In genomic region chr12:69163681-69164362, GRCh38 we compare ENCODE assay signal across 24 cellular contexts.
DNase-seq lines count a peak whose midpoint lies in the region; ATAC-seq, FAIRE-seq and TF ChIP-seq lines count a peak whose summit lies in the region.
"Had no signal": no experiment of that assay in that cellular context is flagged by ENCODE, and none has a peak within 500 bp of the region (broad histone marks: within the 10 kb centered on the region; RNA-seq: fewer than 3 reads in every experiment).

No MANE protein-coding gene starts in this region.

- H2AFZ ChIP-seq in H1 (ENCODE audit: low read length): no peak overlapping the region
- H2AFZ ChIP-seq: GM23338 had no signal

- no peak overlapping the region for H3K18ac ChIP-seq in H1 (ENCODE audit: extremely low read depth, low read length)

- H3K4me2 ChIP-seq in H1 (ENCODE audit: insufficient read depth in 1 of 2, low read depth in 2 of 2, low read length in 2 of 2): no peak overlapping the region
- H3K4me2 ChIP-seq: BLaER1 treated with 17β-estradiol and CSF1 and Interleukin-3, amounts not matched to agents 10 nM and 100 nM; GM23338; KMS-11 had no signal

- H3K4me3 ChIP-seq in H1 (ENCODE audit: extremely low read depth in 1 of 4, insufficient read depth in 2 of 4, low read depth in 3 of 4, low read length in 4 of 4): no peak overlapping the region
- H3K4me3 ChIP-seq: BLaER1 treated with 17β-estradiol and CSF1 and Interleukin-3, amounts not matched to agents 10 nM and 100 nM; GM23338 had no signal

- 87% methylated on average over 4 of the region's 4 CpGs; no CpG with 5 or more reads in 1 of the 2 experiments for WGBS in H1 (ENCODE audit: extremely low coverage in 1 of 2, insufficient coverage in 1 of 2, insufficient read length in 1 of 2, insufficient replicate concordance in 2 of 2, low coverage in 1 of 2, low lambda C conversion rate in 2 of 2, missing lambda C conversion rate in 1 of 2), 2 experiments

- CTCF ChIA-PET in H1 (lab: Charles Lee; ENCODE audit: partially characterized antibody): interaction anchor here (0.7 to 1.2 kb wide), 2 partner anchors 9 to 15 kb away, joined by 3 read pairs; no protein-coding TSS in a partner anchor

- no peak for TF ChIP-seq CTCF in H1 (IDR thresholded peaks at IDR 0.05; ENCODE audit: control extremely low read depth in 1 of 3, insufficient read depth in 1 of 3, low read depth in 1 of 3, low read length in 3 of 3)

- H3K79me1 ChIP-seq in H1 (ENCODE audit: low read depth, low read length): no peaks in the 10 kb centered on the region

- no peak overlapping the region for H2BK20ac ChIP-seq in H1 (ENCODE audit: low read length)

- no peaks in the 10 kb centered on the region for H3K27me3 ChIP-seq in H1 (replicated peaks in 1 of 4; ENCODE audit: control insufficient read depth in 3 of 4, extremely low read depth in 1 of 4, insufficient read depth in 3 of 4, low read length in 3 of 4)
- H3K27me3 ChIP-seq: BLaER1 treated with 17β-estradiol and CSF1 and Interleukin-3, amounts not matched to agents 10 nM and 100 nM had no signal

- H3K4ac ChIP-seq in H1 (replicated peaks; ENCODE audit: insufficient read length, low read depth, low read length): no peak overlapping the region

- H2BK120ac ChIP-seq in H1 (replicated peaks; ENCODE audit: low read depth, low read length): no peak overlapping the region

- no peak overlapping the region for H3K23ac ChIP-seq in H1 (ENCODE audit: insufficient read length)

- H4K5ac ChIP-seq in H1 (ENCODE audit: insufficient read length, low read depth, low read length): no peak overlapping the region

- peaks cover 2 to 15% (median 10%) of the 10 kb centered on the region in 4 experiments; a peak in 6 of 7 replicates for H3K4me1 ChIP-seq in H1 (replicated peaks in 1 of 4; ENCODE audit: control insufficient read depth in 3 of 4, insufficient read depth in 4 of 4, low read length in 3 of 4)
- H3K4me1 ChIP-seq: Caco-2 had no signal

- H4K91ac ChIP-seq in H1 (replicated peaks; ENCODE audit: insufficient read length, low read length): peak overlapping the region; percentile 10

- ATAC-seq in stimulated activated naive CD8-positive, alpha-beta T cell treated with anti-CD3 and anti-CD28 coated beads, Interleukin-15, Interleukin-2, amounts not matched to agents 100 U/mL and 50 U/mL, for 24 hours: peak; percentile 57
- no peak for ATAC-seq in stimulated activated naive CD8-positive, alpha-beta T cell treated with anti-CD3 and anti-CD28 coated beads, Interleukin-15, amount 100 ng/mL, for 72 hours
- ATAC-seq in GM21447 (IDR thresholded peaks at IDR 0.05; ENCODE audit: unreplicated experiment): no peak
- ATAC-seq: GM23338, SK-N-SH treated with all-trans-retinoic acid at 6 μM for 48 hours had no signal

- H3K27ac ChIP-seq in H1 (ENCODE audit: low read depth, low read length): no peak overlapping the region
- H3K27ac ChIP-seq: BLaER1 treated with 17β-estradiol and CSF1 and Interleukin-3, amounts not matched to agents 10 nM and 100 nM; HL-60; KMS-11 had no signal

- TF ChIP-seq POLR2A in H1 (IDR thresholded peaks at IDR 0.05; ENCODE audit: control extremely low read depth in 1 of 2, low read depth in 2 of 2, low read length in 2 of 2): no peak

- no peaks in the 10 kb centered on the region for H3K79me2 ChIP-seq in H1 (ENCODE audit: control insufficient read depth in 1 of 2, insufficient read depth in 2 of 2, low read length in 2 of 2)

- no peak overlapping the region for H3K4me3 Mint-ChIP-seq in stimulated activated naive CD8-positive, alpha-beta T cell treated with anti-CD3 and anti-CD28 coated beads, Interleukin-15, amount 100 ng/mL, for 72 hours
- H3K4me3 Mint-ChIP-seq: CD4-positive, alpha-beta memory T cell; GM23338 had no signal

- no peak overlapping the region for H2AK5ac ChIP-seq in H1 (ENCODE audit: low read depth, low read length)

- H4K8ac ChIP-seq in H1 (ENCODE audit: extremely low read depth, insufficient read depth, low read length): no peak overlapping the region

- FAIRE-seq in H1 (lab: Jason Lieb, UNC): no peak

- no peaks in the 10 kb centered on the region for H3K9me3 ChIP-seq in H1 (ENCODE audit: insufficient read depth in 2 of 2, low read depth in 1 of 2, low read length in 1 of 2)
- H3K9me3 ChIP-seq: Caco-2 had no signal

- TF ChIP-seq RAD21 in H1 (IDR thresholded peaks at IDR 0.05 in 1 of 2, conservative IDR thresholded peaks at IDR 0.05 in 1 of 2; ENCODE audit: low read depth in 2 of 2, low read length in 2 of 2): no peak

- H3K9ac ChIP-seq in H1 (replicated peaks in 1 of 4; ENCODE audit: extremely low read depth in 1 of 4, low read depth in 3 of 4, low read length in 3 of 4): no peak overlapping the region
- H3K9ac ChIP-seq: BLaER1 treated with 17β-estradiol and CSF1 and Interleukin-3, amounts not matched to agents 10 nM and 100 nM; KMS-11 had no signal

- H4K20me1 ChIP-seq in H1 (replicated peaks in 1 of 2; ENCODE audit: control insufficient read depth in 1 of 2, insufficient read depth in 2 of 2, low read length in 2 of 2): no peaks in the 10 kb centered on the region
- H4K20me1 ChIP-seq: BLaER1 treated with 17β-estradiol and CSF1 and Interleukin-3, amounts not matched to agents 10 nM and 100 nM had no signal

- H3K56ac ChIP-seq in H1 (replicated peaks; ENCODE audit: insufficient read length, low read depth, low read length): no peak overlapping the region

- H3K9me3 Mint-ChIP-seq in stimulated activated naive CD8-positive, alpha-beta T cell treated with anti-CD3 and anti-CD28 coated beads, Interleukin-15, amount 100 ng/mL, for 72 hours: no peaks in the 10 kb centered on the region
- H3K9me3 Mint-ChIP-seq: GM23338 had no signal

- POLR2A ChIA-PET in H1 (lab: Charles Lee; ENCODE audit: partially characterized antibody): interaction anchor here (0.6 to 1.9 kb wide), 2 partner anchors 115 to 440 kb away, joined by 3 read pairs; no protein-coding TSS in a partner anchor

- no peaks in the 10 kb centered on the region for H3K27me3 Mint-ChIP-seq in stimulated activated naive CD8-positive, alpha-beta T cell treated with anti-CD3 and anti-CD28 coated beads, Interleukin-15, amount 100 ng/mL, for 72 hours
- H3K27me3 Mint-ChIP-seq: CD4-positive, alpha-beta memory T cell had no signal

- no peak overlapping the region for H2BK12ac ChIP-seq in H1 (ENCODE audit: low read depth, low read length)

- H3K27ac Mint-ChIP-seq in stimulated activated naive CD8-positive, alpha-beta T cell treated with anti-CD3 and anti-CD28 coated beads, Interleukin-15, amount 100 ng/mL, for 72 hours: peak overlapping the region in 1 of 2 donors; percentile 23
- H3K27ac Mint-ChIP-seq: GM23338 had no signal

- H2BK5ac ChIP-seq in H1 (ENCODE audit: low read depth, low read length): no peak overlapping the region

- no peaks in the 10 kb centered on the region for H3K36me3 ChIP-seq in H1 (ENCODE audit: control insufficient read depth in 2 of 4, insufficient read depth in 4 of 4, low read length in 3 of 4)
- H3K36me3 ChIP-seq: BLaER1 treated with 17β-estradiol and CSF1 and Interleukin-3, amounts not matched to agents 10 nM and 100 nM had no signal

- H2BK15ac ChIP-seq in H1 (ENCODE audit: low read length): no peak overlapping the region

- H3K4me1 Mint-ChIP-seq in stimulated activated naive CD8-positive, alpha-beta T cell treated with anti-CD3 and anti-CD28 coated beads, Interleukin-15, amount 100 ng/mL, for 72 hours: peaks cover 33% of the 10 kb centered on the region

- peak; percentile 17 for DNase-seq in SIG-M5 treated with dmso at 0.1 percent for 504 hours (lab: John Stamatoyannopoulos, UW; ENCODE audit: unreplicated experiment)
- DNase-seq in SIG-M5 (lab: John Stamatoyannopoulos, UW): no peak
- DNase-seq in stimulated activated naive CD8-positive, alpha-beta T cell treated with anti-CD3 and anti-CD28 coated beads, Interleukin-15, Interleukin-2, amounts not matched to agents 100 U/mL and 50 U/mL, for 24 hours: no peak
- no peak for DNase-seq in stimulated activated naive CD8-positive, alpha-beta T cell treated with anti-CD3 and anti-CD28 coated beads, Interleukin-15, amount 100 ng/mL, for 72 hours
- no peak for DNase-seq in H1 (ENCODE audit: low read depth in 1 of 2, low spot score in 2 of 2)
- no peak for DNase-seq in RKO (ENCODE audit: low spot score)
- DNase-seq: 8988T; Caco-2; CD4-positive, alpha-beta memory T cell; DMS 273 treated with DMSO at 0.1 percent for 48 hours; DMS79 treated with DMSO at 0.1 percent for 48 hours; HCEC 1CT; NCI-H1694; NCI-H2081 treated with DMSO at 0.1 percent for 48 hours; NCI-H2171 treated with DMSO at 0.1 percent for 48 hours; NCI-H446; NCI-H526 treated with DMSO at 0.1 percent for 48 hours; SHP77 treated with DMSO at 0.1 percent for 48 hours had no signal

- no peak overlapping the region for H3K14ac ChIP-seq in H1 (ENCODE audit: insufficient read length)

- TF ChIP-seq EP300 in H1 (IDR thresholded peaks at IDR 0.05; ENCODE audit: borderline replicate concordance in 1 of 2, low read depth in 2 of 2, low read length in 2 of 2): no peak

- no peaks in the 10 kb centered on the region for H3K23me2 ChIP-seq in H1 (ENCODE audit: low read depth, low read length)

TF ChIP-seq in H1, 55 proteins besides CTCF, POLR2A, EP300 and RAD21:
- TF ChIP-seq JUND (IDR thresholded peaks at IDR 0.05; ENCODE audit: low read length) (no peak), TBP (IDR thresholded peaks at IDR 0.05; ENCODE audit: low read depth, low read length) (no peak)
